ENCODE assay signal across 21 cellular contexts in the genomic region with DNA sequence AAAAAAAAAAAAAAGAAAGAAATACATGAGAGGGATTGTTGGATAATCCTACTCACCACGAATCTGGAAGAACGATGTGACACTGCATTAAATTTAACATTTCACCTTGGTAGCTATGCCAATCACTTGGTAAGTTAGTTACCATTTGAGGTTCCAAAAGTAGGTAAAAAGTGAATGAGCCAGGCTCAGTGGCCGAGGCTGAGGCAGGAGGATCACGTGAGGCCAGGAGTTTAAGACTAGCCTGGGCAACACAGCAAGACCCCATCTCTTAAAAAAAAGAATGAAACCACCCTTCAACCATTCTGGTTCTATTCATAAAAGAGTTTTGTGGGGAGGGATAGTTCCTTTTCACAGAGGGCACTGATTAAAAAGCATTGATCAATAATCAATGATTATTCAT.
A peak's percentile ranks its signal among the peaks of the same experiment; 100 is the strongest.
DNase-seq lines count a peak whose midpoint lies in the region; ATAC-seq, FAIRE-seq and TF ChIP-seq lines count a peak whose summit lies in the region.
"Had no signal": no experiment of that assay in that cellular context is flagged by ENCODE, and none has a peak within 500 bp of the region (broad histone marks: within the 10 kb centered on the region; RNA-seq: fewer than 3 reads in every experiment).

No MANE protein-coding gene starts in this region.

- TF ChIP-seq CTCF in GM12878 (IDR thresholded peaks at IDR 0.05 in 2 of 3, conservative IDR thresholded peaks at IDR 0.05 in 1 of 3; ENCODE audit: control insufficient read depth in 2 of 3, extremely low read depth in 1 of 3, insufficient read depth in 1 of 3, low read depth in 3 of 3, low read length in 3 of 3) = no peak

- 100% methylated on average over 4 of the region's 4 CpGs for WGBS in GM12878 (ENCODE audit: insufficient coverage, insufficient replicate concordance, low lambda C conversion rate, missing lambda C conversion rate)

- CTCF ChIA-PET in CD8-positive, alpha-beta memory T cell (lab: Charles Lee) = no interaction called here
- CTCF ChIA-PET in GM12878 (lab: Yijun Ruan, JAX) = interaction anchor here (0.7 kb wide), 1 partner anchor 19 kb away, joined by 3 read pairs; no protein-coding TSS in a partner anchor
- CTCF ChIA-PET in naive thymus-derived CD4-positive, alpha-beta T cell (lab: Charles Lee) = no interaction called here

- peaks cover 40% of the 10 kb centered on the region for H3K4me1 ChIP-seq in CD8-positive, alpha-beta memory T cell (ENCODE audit: insufficient read depth, low read length)
- peaks cover 24% of the 10 kb centered on the region for H3K4me1 ChIP-seq in GM12878 (ENCODE audit: control insufficient read depth, insufficient read depth, low read length)
- H3K4me1 ChIP-seq in naive thymus-derived CD4-positive, alpha-beta T cell (ENCODE audit: control insufficient read depth in 2 of 2, insufficient read depth in 2 of 2, low read length in 2 of 2) = peaks cover 0 to 39% of the 10 kb centered on the region in 2 donors

- H3K9me3 Mint-ChIP-seq in T-helper 2 cell treated with Interferon-gamma antibody and Interleukin-4, amounts not matched to agents 5 μg/mL and 100 μg/mL, for 36 hours = peaks cover 4% of the 10 kb centered on the region
- peaks cover 0 to 6% (median 0%) of the 10 kb centered on the region in 5 donors for H3K9me3 Mint-ChIP-seq in CD8-positive, alpha-beta memory T cell
- no peaks in the 10 kb centered on the region for H3K9me3 Mint-ChIP-seq in natural killer cell treated with Interleukin-12 subunit alpha and Interleukin-12 subunit beta and Interleukin-15 and Interleukin-18, amount 100 ng/mL, for 72 hours
- no peaks in the 10 kb centered on the region for H3K9me3 Mint-ChIP-seq in activated naive CD8-positive, alpha-beta T cell treated with anti-CD3 and anti-CD28 coated beads, Interleukin-2, amount 50 U/mL, for 24 hours
- H3K9me3 Mint-ChIP-seq in naive thymus-derived CD4-positive, alpha-beta T cell = peaks cover 0 to 3% (median 0%) of the 10 kb centered on the region in 11 donors

- POLR2A ChIA-PET in CD8-positive, alpha-beta memory T cell (lab: Charles Lee) = no interaction called here
- POLR2A ChIA-PET in GM12878 (lab: Charles Lee) = interaction anchor here (0.7 kb wide), 1 partner anchor 263 kb away, joined by 4 read pairs; no protein-coding TSS in a partner anchor
- POLR2A ChIA-PET in naive thymus-derived CD4-positive, alpha-beta T cell (lab: Charles Lee) = no interaction called here

- no peaks in the 10 kb centered on the region for H3K36me3 ChIP-seq in CD8-positive, alpha-beta memory T cell (ENCODE audit: insufficient read depth, low read length)
- H3K36me3 ChIP-seq in GM12878 (ENCODE audit: control insufficient read depth in 2 of 2, insufficient read depth in 2 of 2, low read length in 1 of 2) = no peaks in the 10 kb centered on the region
- no peaks in the 10 kb centered on the region for H3K36me3 ChIP-seq in naive thymus-derived CD4-positive, alpha-beta T cell (ENCODE audit: control insufficient read depth in 2 of 3, insufficient read depth in 3 of 3, low read length in 3 of 3)
- H3K36me3 ChIP-seq: MG63, SJCRH30 had no signal

- H4K20me1 ChIP-seq in GM12878 (ENCODE audit: control insufficient read depth, insufficient read depth) = no peaks in the 10 kb centered on the region

- TF ChIP-seq POLR2A in GM12878 (IDR thresholded peaks at IDR 0.05; ENCODE audit: low read depth, low read length) = no peak

- peaks cover 34% of the 10 kb centered on the region for H3K4me1 Mint-ChIP-seq in T-helper 2 cell treated with Interferon-gamma antibody and Interleukin-4, amounts not matched to agents 5 μg/mL and 100 μg/mL, for 36 hours (ENCODE audit: low read depth)
- peaks cover 50 to 74% (median 60%) of the 10 kb centered on the region in 3 donors for H3K4me1 Mint-ChIP-seq in CD8-positive, alpha-beta memory T cell
- H3K4me1 Mint-ChIP-seq in natural killer cell treated with Interleukin-12 subunit alpha and Interleukin-12 subunit beta and Interleukin-15 and Interleukin-18, amount 100 ng/mL, for 72 hours (ENCODE audit: low read depth in 2 of 2) = peaks cover 58 to 62% of the 10 kb centered on the region in 2 donors
- H3K4me1 Mint-ChIP-seq in activated naive CD8-positive, alpha-beta T cell treated with anti-CD3 and anti-CD28 coated beads, Interleukin-2, amount 50 U/mL, for 24 hours = peaks cover 36% of the 10 kb centered on the region
- H3K4me1 Mint-ChIP-seq in naive thymus-derived CD4-positive, alpha-beta T cell = peaks cover 7 to 38% (median 9%) of the 10 kb centered on the region in 7 donors

- no peak for FAIRE-seq in GM12878 (lab: Jason Lieb, UNC)
- FAIRE-seq: D721Med, H54 had no signal

- H3K4me3 Mint-ChIP-seq in T-helper 2 cell treated with Interferon-gamma antibody and Interleukin-4, amounts not matched to agents 5 μg/mL and 100 μg/mL, for 36 hours = peak overlapping the region; percentile 36
- H3K4me3 Mint-ChIP-seq in CD8-positive, alpha-beta memory T cell = peak overlapping the region in 5 of 7 donors; percentile 29 to 84 (median 59)
- peak overlapping the region; percentile 60 for H3K4me3 Mint-ChIP-seq in natural killer cell treated with Interleukin-12 subunit alpha and Interleukin-12 subunit beta and Interleukin-15 and Interleukin-18, amount 100 ng/mL, for 72 hours
- H3K4me3 Mint-ChIP-seq in activated naive CD8-positive, alpha-beta T cell treated with anti-CD3 and anti-CD28 coated beads, Interleukin-2, amount 50 U/mL, for 24 hours = no peak overlapping the region
- no peak overlapping the region for H3K4me3 Mint-ChIP-seq in naive thymus-derived CD4-positive, alpha-beta T cell

- TF ChIP-seq RAD21 in GM12878 (IDR thresholded peaks at IDR 0.05; ENCODE audit: insufficient read depth, low read depth, low read length) = no peak

- intact Hi-C loops in GM12878 (cut with micrococcal nuclease; ENCODE audit: unreplicated experiment) = loop anchor here (2.0 to 5.0 kb wide), 3 partner anchors 33 to 269 kb away; no protein-coding TSS in a partner anchor
- intact Hi-C loops in naive thymus-derived CD4-positive, alpha-beta T cell (cut with micrococcal nuclease) = loop anchor here in 1 of 2 donors (2.0 to 5.0 kb wide), 2 partner anchors 19 to 471 kb away; no protein-coding TSS in a partner anchor

- H3K4me3 ChIP-seq in CD8-positive, alpha-beta memory T cell (ENCODE audit: low read length) = no peak overlapping the region
- H3K4me3 ChIP-seq in GM12878 = no peak overlapping the region; the same call in 1 of the 2 replicates
- no peak overlapping the region for H3K4me3 ChIP-seq in naive thymus-derived CD4-positive, alpha-beta T cell (ENCODE audit: low read length)
- H3K4me3 ChIP-seq: MG63, SJCRH30 had no signal

- ATAC-seq in GM12878 = no peak
- no peak for ATAC-seq in natural killer cell treated with Interleukin-12 subunit alpha and Interleukin-12 subunit beta and Interleukin-15 and Interleukin-18, amount 100 ng/mL, for 72 hours
- no peak for ATAC-seq in activated naive CD8-positive, alpha-beta T cell treated with anti-CD3 and anti-CD28 coated beads, Interleukin-2, amount 50 U/mL, for 24 hours
- no peak for ATAC-seq in naive thymus-derived CD4-positive, alpha-beta T cell
- ATAC-seq: Panc1 had no signal

- no peak overlapping the region for H3K27ac ChIP-seq in CD8-positive, alpha-beta memory T cell (ENCODE audit: low read depth, low read length)
- H3K27ac ChIP-seq in GM12878 (ENCODE audit: control insufficient read depth, insufficient read depth) = peak overlapping the region; percentile 94
- H3K27ac ChIP-seq in naive thymus-derived CD4-positive, alpha-beta T cell (ENCODE audit: low read depth, low read length) = no peak overlapping the region
- H3K27ac ChIP-seq: 22Rv1, C4-2B, SJCRH30 had no signal

- no peak overlapping the region for H3K27ac Mint-ChIP-seq in T-helper 2 cell treated with Interferon-gamma antibody and Interleukin-4, amounts not matched to agents 5 μg/mL and 100 μg/mL, for 36 hours
- H3K27ac Mint-ChIP-seq in CD8-positive, alpha-beta memory T cell = peak overlapping the region in 6 of 8 donors; percentile 72 to 89 (median 76)
- H3K27ac Mint-ChIP-seq in natural killer cell treated with Interleukin-12 subunit alpha and Interleukin-12 subunit beta and Interleukin-15 and Interleukin-18, amount 100 ng/mL, for 72 hours = peak overlapping the region; percentile 75 to 88
- no peak overlapping the region for H3K27ac Mint-ChIP-seq in activated naive CD8-positive, alpha-beta T cell treated with anti-CD3 and anti-CD28 coated beads, Interleukin-2, amount 50 U/mL, for 24 hours
- no peak overlapping the region for H3K27ac Mint-ChIP-seq in naive thymus-derived CD4-positive, alpha-beta T cell

- SMC1A ChIA-PET in GM12878 (lab: Charles Lee; ENCODE audit: uncharacterized antibody, unreplicated experiment) = no interaction called here

- H3K27me3 ChIP-seq in CD8-positive, alpha-beta memory T cell (ENCODE audit: insufficient read depth, low read length, poor library complexity, severe bottlenecking) = no peaks in the 10 kb centered on the region
- H3K27me3 ChIP-seq in GM12878 (replicated peaks in 1 of 2; ENCODE audit: control insufficient read depth in 2 of 2, insufficient read depth in 2 of 2, low read length in 1 of 2) = no peaks in the 10 kb centered on the region
- no peaks in the 10 kb centered on the region for H3K27me3 ChIP-seq in naive thymus-derived CD4-positive, alpha-beta T cell (ENCODE audit: control insufficient read depth in 2 of 2, insufficient read depth in 2 of 2, low read length in 2 of 2)
- H3K27me3 ChIP-seq: MG63, SJCRH30 had no signal

- no peak overlapping the region; the same call in 1 of the 2 replicates for H2AFZ ChIP-seq in GM12878 (ENCODE audit: control insufficient read depth, low read depth, low read length)

- no peaks in the 10 kb centered on the region for H3K27me3 Mint-ChIP-seq in T-helper 2 cell treated with Interferon-gamma antibody and Interleukin-4, amounts not matched to agents 5 μg/mL and 100 μg/mL, for 36 hours (ENCODE audit: low read depth)
- no peaks in the 10 kb centered on the region for H3K27me3 Mint-ChIP-seq in CD8-positive, alpha-beta memory T cell
- H3K27me3 Mint-ChIP-seq in natural killer cell treated with Interleukin-12 subunit alpha and Interleukin-12 subunit beta and Interleukin-15 and Interleukin-18, amount 100 ng/mL, for 72 hours = no peaks in the 10 kb centered on the region
- no peaks in the 10 kb centered on the region for H3K27me3 Mint-ChIP-seq in activated naive CD8-positive, alpha-beta T cell treated with anti-CD3 and anti-CD28 coated beads, Interleukin-2, amount 50 U/mL, for 24 hours
- H3K27me3 Mint-ChIP-seq in naive thymus-derived CD4-positive, alpha-beta T cell = no peaks in the 10 kb centered on the region

- TF ChIP-seq EP300 in GM12878 (IDR thresholded peaks at IDR 0.05; ENCODE audit: borderline replicate concordance in 1 of 2, control insufficient read depth in 1 of 2, low read depth in 2 of 2, low read length in 2 of 2) = no peak

- in situ Hi-C loops in GM12878 (cut with MboI) = no loop called here

- peak overlapping the region; percentile 40; the same call in 1 of the 2 replicates for H3K4me2 ChIP-seq in GM12878 (ENCODE audit: control insufficient read depth, insufficient read depth)

- no TSS peak for BruUV-seq in GM12878 (replicated peaks; lab: Mats Ljungman, UMichigan)

- H3K36me3 Mint-ChIP-seq in T-helper 2 cell treated with Interferon-gamma antibody and Interleukin-4, amounts not matched to agents 5 μg/mL and 100 μg/mL, for 36 hours (ENCODE audit: low read depth) = peaks cover 15% of the 10 kb centered on the region
- H3K36me3 Mint-ChIP-seq in CD8-positive, alpha-beta memory T cell = peaks cover 0 to 6% (median 0%) of the 10 kb centered on the region in 3 donors
- H3K36me3 Mint-ChIP-seq in natural killer cell treated with Interleukin-12 subunit alpha and Interleukin-12 subunit beta and Interleukin-15 and Interleukin-18, amount 100 ng/mL, for 72 hours = no peaks in the 10 kb centered on the region
- no peaks in the 10 kb centered on the region for H3K36me3 Mint-ChIP-seq in activated naive CD8-positive, alpha-beta T cell treated with anti-CD3 and anti-CD28 coated beads, Interleukin-2, amount 50 U/mL, for 24 hours (ENCODE audit: low read depth)
- peaks cover 0 to 26% (median 0%) of the 10 kb centered on the region in 5 donors for H3K36me3 Mint-ChIP-seq in naive thymus-derived CD4-positive, alpha-beta T cell

- H3K9me3 ChIP-seq in CD8-positive, alpha-beta memory T cell (ENCODE audit: low read length) = no peaks in the 10 kb centered on the region
- no peaks in the 10 kb centered on the region; the same call in 2 of the 3 replicates for H3K9me3 ChIP-seq in GM12878 (replicated peaks; ENCODE audit: control insufficient read depth, insufficient read depth, low read length)
- H3K9me3 ChIP-seq in naive thymus-derived CD4-positive, alpha-beta T cell (ENCODE audit: control insufficient read depth in 2 of 3, low read length in 3 of 3) = no peaks in the 10 kb centered on the region
- H3K9me3 ChIP-seq: SJCRH30 had no signal

- no peak overlapping the region; the same call in 1 of the 2 replicates for H3K9ac ChIP-seq in GM12878 (ENCODE audit: control insufficient read depth, insufficient read depth, low read length)

- H3K79me2 ChIP-seq in GM12878 (ENCODE audit: control insufficient read depth, insufficient read depth, low read length) = peaks cover 2% of the 10 kb centered on the region

- no peak for DNase-seq in T-helper 2 cell treated with Interferon-gamma antibody and Interleukin-4, amounts not matched to agents 5 μg/mL and 100 μg/mL, for 36 hours (ENCODE audit: low spot score)
- DNase-seq in T-helper 2 cell = no peak
- DNase-seq in CD8-positive, alpha-beta memory T cell = no peak
- no peak for DNase-seq in GM12878 (ENCODE audit: low read depth, low spot score)
- no peak for DNase-seq in natural killer cell treated with Interleukin-12 subunit alpha and Interleukin-12 subunit beta and Interleukin-15 and Interleukin-18, amount 100 ng/mL, for 72 hours (ENCODE audit: low spot score)
- DNase-seq in activated naive CD8-positive, alpha-beta T cell treated with anti-CD3 and anti-CD28 coated beads, Interleukin-2, amount 50 U/mL, for 24 hours = no peak
- no peak for DNase-seq in NCI-H446 treated with DMSO at 0.1 percent for 48 hours (lab: John Stamatoyannopoulos, UW)
- no peak for DNase-seq in naive thymus-derived CD4-positive, alpha-beta T cell
- DNase-seq: DMS53, EL, MG63, NCI-H1417, NCI-H1694 treated with DMSO at 0.1 percent for 48 hours, NCI-H510A, NCI-H748 treated with DMSO at 0.1 percent for 48 hours, SJCRH30 had no signal

- RAD21 ChIA-PET in GM12878 (lab: Charles Lee; ENCODE audit: unreplicated experiment) = no interaction called here

Comparison
In these comparisons a context has a peak if more than half of its experiments do, and no peak if none do; other contexts are left out.
1. H3K27ac Mint-ChIP-seq: peak in CD8-positive, alpha-beta memory T cell (6 of 8) and natural killer cell treated with Interleukin-12 subunit alpha and Interleukin-12 subunit beta and Interleukin-15 and Interleukin-18, amount 100 ng/mL, for 72 hours (2 of 2); none in T-helper 2 cell treated with Interferon-gamma antibody and Interleukin-4, amounts not matched to agents 5 μg/mL and 100 μg/mL, for 36 hours (single experiment), activated naive CD8-positive, alpha-beta T cell treated with anti-CD3 and anti-CD28 coated beads, Interleukin-2, amount 50 U/mL, for 24 hours (single experiment) and naive thymus-derived CD4-positive, alpha-beta T cell (0 of 9).
2. H3K4me3 Mint-ChIP-seq: peak in T-helper 2 cell treated with Interferon-gamma antibody and Interleukin-4, amounts not matched to agents 5 μg/mL and 100 μg/mL, for 36 hours (single experiment), CD8-positive, alpha-beta memory T cell (5 of 7) and natural killer cell treated with Interleukin-12 subunit alpha and Interleukin-12 subunit beta and Interleukin-15 and Interleukin-18, amount 100 ng/mL, for 72 hours (single experiment); none in activated naive CD8-positive, alpha-beta T cell treated with anti-CD3 and anti-CD28 coated beads, Interleukin-2, amount 50 U/mL, for 24 hours (single experiment) and naive thymus-derived CD4-positive, alpha-beta T cell (0 of 10).